Comparison of ENCODE assay signal across 1 cellular context in the genomic region with DNA sequence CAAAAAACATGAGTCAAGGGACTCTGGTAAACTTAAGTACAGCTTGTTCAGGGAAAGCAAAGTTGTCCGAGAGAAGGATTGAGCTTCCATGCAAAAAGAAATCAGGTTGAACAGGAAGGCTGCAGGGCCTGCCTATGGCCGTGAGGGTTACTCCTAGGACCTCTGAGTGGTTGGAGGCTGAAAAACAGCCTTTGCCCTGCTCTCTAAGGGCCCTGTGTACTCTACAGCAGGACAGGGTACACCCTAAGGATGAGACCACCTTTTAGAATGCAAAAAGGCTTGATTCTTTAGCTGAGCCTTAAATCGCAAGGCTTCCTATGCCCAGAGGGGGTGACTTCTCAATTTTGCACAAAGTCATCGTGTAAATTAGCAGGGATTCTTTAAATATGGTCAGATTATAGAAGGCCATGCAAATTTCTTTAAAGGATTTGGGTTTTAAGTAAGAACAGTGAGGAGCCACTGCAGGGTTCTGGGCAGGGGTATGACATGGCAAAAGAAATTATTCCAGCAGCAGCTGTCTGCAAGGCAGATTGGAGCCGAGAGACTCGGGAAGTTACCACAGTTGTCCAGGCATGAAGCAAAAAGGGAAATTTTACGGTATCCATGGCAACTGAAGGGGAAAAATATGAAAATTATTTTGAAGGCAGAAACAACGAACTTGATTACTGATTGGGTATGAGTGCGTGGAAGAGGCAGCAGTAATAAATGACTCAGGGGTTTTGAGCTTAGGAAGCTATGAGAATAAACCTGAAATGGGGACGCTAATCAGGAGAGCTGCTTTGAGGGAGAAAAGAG.
A peak's percentile ranks its signal among the peaks of the same experiment; 100 is the strongest.
TF ChIP-seq lines count a peak whose summit lies in the region.

No MANE protein-coding gene starts in this region.

TF ChIP-seq in GM12878, 131 proteins besides CTCF, POLR2A, EP300 and RAD21 (continued from another document):
- 0 out of 2 replicates have a peak, but pooled peaks have one; percentile 39 for TF ChIP-seq IKZF1 (conservative IDR thresholded peaks at IDR 0.05)
- TF ChIP-seq RUNX3 (IDR thresholded peaks at IDR 0.05; ENCODE audit: low read length) = peak; percentile 20; the same call in 1 of the 2 replicates
- TF ChIP-seq, protein P1, sequence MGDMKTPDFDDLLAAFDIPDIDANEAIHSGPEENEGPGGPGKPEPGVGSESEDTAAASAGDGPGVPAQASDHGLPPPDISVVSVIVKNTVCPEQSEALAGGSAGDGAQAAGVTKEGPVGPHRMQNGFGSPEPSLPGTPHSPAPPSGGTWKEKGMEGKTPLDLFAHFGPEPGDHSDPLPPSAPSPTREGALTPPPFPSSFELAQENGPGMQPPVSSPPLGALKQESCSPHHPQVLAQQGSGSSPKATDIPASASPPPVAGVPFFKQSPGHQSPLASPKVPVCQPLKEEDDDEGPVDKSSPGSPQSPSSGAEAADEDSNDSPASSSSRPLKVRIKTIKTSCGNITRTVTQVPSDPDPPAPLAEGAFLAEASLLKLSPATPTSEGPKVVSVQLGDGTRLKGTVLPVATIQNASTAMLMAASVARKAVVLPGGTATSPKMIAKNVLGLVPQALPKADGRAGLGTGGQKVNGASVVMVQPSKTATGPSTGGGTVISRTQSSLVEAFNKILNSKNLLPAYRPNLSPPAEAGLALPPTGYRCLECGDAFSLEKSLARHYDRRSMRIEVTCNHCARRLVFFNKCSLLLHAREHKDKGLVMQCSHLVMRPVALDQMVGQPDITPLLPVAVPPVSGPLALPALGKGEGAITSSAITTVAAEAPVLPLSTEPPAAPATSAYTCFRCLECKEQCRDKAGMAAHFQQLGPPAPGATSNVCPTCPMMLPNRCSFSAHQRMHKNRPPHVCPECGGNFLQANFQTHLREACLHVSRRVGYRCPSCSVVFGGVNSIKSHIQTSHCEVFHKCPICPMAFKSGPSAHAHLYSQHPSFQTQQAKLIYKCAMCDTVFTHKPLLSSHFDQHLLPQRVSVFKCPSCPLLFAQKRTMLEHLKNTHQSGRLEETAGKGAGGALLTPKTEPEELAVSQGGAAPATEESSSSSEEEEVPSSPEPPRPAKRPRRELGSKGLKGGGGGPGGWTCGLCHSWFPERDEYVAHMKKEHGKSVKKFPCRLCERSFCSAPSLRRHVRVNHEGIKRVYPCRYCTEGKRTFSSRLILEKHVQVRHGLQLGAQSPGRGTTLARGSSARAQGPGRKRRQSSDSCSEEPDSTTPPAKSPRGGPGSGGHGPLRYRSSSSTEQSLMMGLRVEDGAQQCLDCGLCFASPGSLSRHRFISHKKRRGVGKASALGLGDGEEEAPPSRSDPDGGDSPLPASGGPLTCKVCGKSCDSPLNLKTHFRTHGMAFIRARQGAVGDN (IDR thresholded peaks at IDR 0.05) = no peak
- TF ChIP-seq TBL1XR1 (IDR thresholded peaks at IDR 0.05; ENCODE audit: low read depth, low read length) = no peak
